ENCODE assay signal across 15 cellular contexts in genomic region chr1:203597386-203598040, GRCh38. TPM values are rescaled to one million over a fixed set of nuclear protein-coding genes. Genes with fewer than 3 reads are reported as not detected.
DNase-seq lines count a peak whose midpoint lies in the region; FAIRE-seq and TF ChIP-seq lines count a peak whose summit lies in the region.
"Had no signal": no experiment of that assay in that cellular context is flagged by ENCODE, and none has a peak within 500 bp of the region (broad histone marks: within the 10 kb centered on the region; RNA-seq: fewer than 3 reads in every experiment).

No MANE protein-coding gene starts in this region.

- intact Hi-C loops in testis (cut with DNase I; ENCODE audit: low total_unique reads): no loop called here

- H3K4me1 Mint-ChIP-seq in T-helper 1 cell treated with Interleukin-12 subunit alpha and Interleukin-12 subunit beta and Interleukin-4 antibody, amounts not matched to agents 30 μg/mL and 1 μg/mL, for 36 hours (ENCODE audit: low read depth): peaks cover 39% of the 10 kb centered on the region
- peaks cover 24% of the 10 kb centered on the region for H3K4me1 Mint-ChIP-seq in T-helper 2 cell treated with Interferon-gamma antibody and Interleukin-4, amounts not matched to agents 5 μg/mL and 100 μg/mL, for 36 hours (ENCODE audit: low read depth)

- H3K36me3 ChIP-seq in H1 (ENCODE audit: control insufficient read depth in 2 of 4, insufficient read depth in 4 of 4, low read length in 3 of 4): no peaks in the 10 kb centered on the region
- H3K36me3 ChIP-seq in testis (ENCODE audit: low read depth, missing control alignments): no peaks in the 10 kb centered on the region

- no peak for TF ChIP-seq EP300 in H1 (IDR thresholded peaks at IDR 0.05; ENCODE audit: borderline replicate concordance in 1 of 2, low read depth in 2 of 2, low read length in 2 of 2)

- FAIRE-seq in H1 (lab: Jason Lieb, UNC): no peak
- FAIRE-seq: A549, frontal cortex had no signal

- no peak overlapping the region for H3K14ac ChIP-seq in H1 (ENCODE audit: insufficient read length)

- H3K27ac Mint-ChIP-seq in T-helper 1 cell treated with Interleukin-12 subunit alpha and Interleukin-12 subunit beta and Interleukin-4 antibody, amounts not matched to agents 30 μg/mL and 1 μg/mL, for 36 hours: peak overlapping the region; percentile 46
- H3K27ac Mint-ChIP-seq in T-helper 2 cell treated with Interferon-gamma antibody and Interleukin-4, amounts not matched to agents 5 μg/mL and 100 μg/mL, for 36 hours: no peak overlapping the region
- H3K27ac Mint-ChIP-seq: type B pancreatic cell had no signal

- H4K8ac ChIP-seq in H1 (ENCODE audit: extremely low read depth, insufficient read depth, low read length): no peak overlapping the region; the same call in 1 of the 2 replicates

- H3K9me3 Mint-ChIP-seq in T-helper 1 cell treated with Interleukin-12 subunit alpha and Interleukin-12 subunit beta and Interleukin-4 antibody, amounts not matched to agents 30 μg/mL and 1 μg/mL, for 36 hours: no peaks in the 10 kb centered on the region
- no peaks in the 10 kb centered on the region for H3K9me3 Mint-ChIP-seq in T-helper 2 cell treated with Interferon-gamma antibody and Interleukin-4, amounts not matched to agents 5 μg/mL and 100 μg/mL, for 36 hours
- H3K9me3 Mint-ChIP-seq: naive thymus-derived CD8-positive, alpha-beta T cell; type B pancreatic cell had no signal

- no peak overlapping the region for H2BK12ac ChIP-seq in H1 (ENCODE audit: low read depth, low read length)

- H4K91ac ChIP-seq in H1 (replicated peaks; ENCODE audit: insufficient read length, low read length): no peak overlapping the region

- no peak for TF ChIP-seq RAD21 in H1 (IDR thresholded peaks at IDR 0.05 in 1 of 2, conservative IDR thresholded peaks at IDR 0.05 in 1 of 2; ENCODE audit: low read depth in 2 of 2, low read length in 2 of 2)

- H2BK20ac ChIP-seq in H1 (ENCODE audit: low read length): no peak overlapping the region; the same call in 1 of the 2 replicates

- H3K4me1 ChIP-seq in H1 (replicated peaks in 1 of 4; ENCODE audit: control insufficient read depth in 3 of 4, insufficient read depth in 4 of 4, low read length in 3 of 4): peaks cover 7 to 22% (median 10%) of the 10 kb centered on the region in 4 experiments; a peak in 6 of 7 replicates
- peaks cover 7% of the 10 kb centered on the region for H3K4me1 ChIP-seq in testis
- H3K4me1 ChIP-seq: A549 had no signal

- no peak overlapping the region for H2BK5ac ChIP-seq in H1 (ENCODE audit: low read depth, low read length)

- H3K36me3 Mint-ChIP-seq in T-helper 1 cell treated with Interleukin-12 subunit alpha and Interleukin-12 subunit beta and Interleukin-4 antibody, amounts not matched to agents 30 μg/mL and 1 μg/mL, for 36 hours (ENCODE audit: low read depth): no peaks in the 10 kb centered on the region
- no peaks in the 10 kb centered on the region for H3K36me3 Mint-ChIP-seq in T-helper 2 cell treated with Interferon-gamma antibody and Interleukin-4, amounts not matched to agents 5 μg/mL and 100 μg/mL, for 36 hours (ENCODE audit: low read depth)
- H3K36me3 Mint-ChIP-seq: naive thymus-derived CD8-positive, alpha-beta T cell; type B pancreatic cell had no signal

- H3K79me2 ChIP-seq in H1 (ENCODE audit: control insufficient read depth in 1 of 2, insufficient read depth in 2 of 2, low read length in 2 of 2): no peaks in the 10 kb centered on the region

- H3K23me2 ChIP-seq in H1 (ENCODE audit: low read depth, low read length): peaks cover 1% of the 10 kb centered on the region; the same call in 1 of the 2 replicates

- H3K4me3 ChIP-seq in H1 (ENCODE audit: extremely low read depth in 1 of 4, insufficient read depth in 2 of 4, low read depth in 3 of 4, low read length in 4 of 4) (no peak overlapping the region), testis (no peak overlapping the region)
- H3K4me3 ChIP-seq: A549 had no signal

- H3K23ac ChIP-seq in H1 (ENCODE audit: insufficient read length): no peak overlapping the region

- POLR2A ChIA-PET in H1 (lab: Charles Lee; ENCODE audit: partially characterized antibody): interaction anchor here (1.2 to 2.2 kb wide), 2 partner anchors 28 to 31 kb away, joined by 3 to 8 read pairs; no protein-coding TSS in a partner anchor

- no peak overlapping the region for H2BK120ac ChIP-seq in H1 (replicated peaks; ENCODE audit: low read depth, low read length)

- no peak overlapping the region for H3K4ac ChIP-seq in H1 (replicated peaks; ENCODE audit: insufficient read length, low read depth, low read length)

- TF ChIP-seq POLR2A in H1 (IDR thresholded peaks at IDR 0.05; ENCODE audit: control extremely low read depth in 1 of 2, low read depth in 2 of 2, low read length in 2 of 2) (no peak), testis (IDR thresholded peaks at IDR 0.05) (no peak)

- CTCF ChIA-PET in H1 (lab: Charles Lee; ENCODE audit: partially characterized antibody): interaction anchor here (0.6 to 3.2 kb wide), 16 partner anchors 7 to 255 kb away, joined by 3 to 16 read pairs (median 5); partner anchors contain the start of gene ATP2B4

- H3K79me1 ChIP-seq in H1 (ENCODE audit: low read depth, low read length): no peaks in the 10 kb centered on the region

- H2BK15ac ChIP-seq in H1 (ENCODE audit: low read length): peak overlapping the region; percentile 72; the same call in 1 of the 2 replicates

- no peak overlapping the region for H3K27ac ChIP-seq in H1 (ENCODE audit: low read depth, low read length)
- H3K27ac ChIP-seq in testis: no peak overlapping the region
- H3K27ac ChIP-seq: A549 had no signal

- H2AK5ac ChIP-seq in H1 (ENCODE audit: low read depth, low read length): no peak overlapping the region

- no peak overlapping the region for H3K56ac ChIP-seq in H1 (replicated peaks; ENCODE audit: insufficient read length, low read depth, low read length)

- H3K9me3 ChIP-seq in H1 (ENCODE audit: insufficient read depth in 2 of 2, low read depth in 1 of 2, low read length in 1 of 2): no peaks in the 10 kb centered on the region
- H3K9me3 ChIP-seq in testis: no peaks in the 10 kb centered on the region
- H3K9me3 ChIP-seq: A549 had no signal

- 79% methylated on average over 11 of the region's 11 CpGs; no CpG with 5 or more reads in 1 of the 2 experiments for WGBS in H1 (ENCODE audit: extremely low coverage in 1 of 2, insufficient coverage in 1 of 2, insufficient read length in 1 of 2, insufficient replicate concordance in 2 of 2, low coverage in 1 of 2, low lambda C conversion rate in 2 of 2, missing lambda C conversion rate in 1 of 2), 2 experiments
- WGBS in testis, 2 donors: 42 to 52% methylated on average over 11 of the region's 11 CpGs

- H3K27me3 ChIP-seq in H1 (replicated peaks in 1 of 4; ENCODE audit: control insufficient read depth in 3 of 4, extremely low read depth in 1 of 4, insufficient read depth in 3 of 4, low read length in 3 of 4) (no peaks in the 10 kb centered on the region), testis (no peaks in the 10 kb centered on the region)

- TF ChIP-seq CTCF in H1 (IDR thresholded peaks at IDR 0.05; ENCODE audit: control extremely low read depth in 1 of 3, insufficient read depth in 1 of 3, low read depth in 1 of 3, low read length in 3 of 3) (no peak), testis (IDR thresholded peaks at IDR 0.05) (no peak)

- no peak overlapping the region for H4K5ac ChIP-seq in H1 (ENCODE audit: insufficient read length, low read depth, low read length)

- no peak overlapping the region; a peak in 1 of 4 replicates for H3K4me2 ChIP-seq in H1 (ENCODE audit: insufficient read depth in 1 of 2, low read depth in 2 of 2, low read length in 2 of 2)
- H3K4me2 ChIP-seq: A549 had no signal

- no peak for DNase-seq in T-helper 1 cell
- no peak for DNase-seq in H1 (ENCODE audit: low read depth in 1 of 2, low spot score in 2 of 2)
- peak; percentile 18 for DNase-seq in middle frontal gyrus (ENCODE audit: extremely low spot score, low spot score)
- peak; percentile 45 for DNase-seq in testis
- DNase-seq in T-helper 2 cell treated with Interferon-gamma antibody and Interleukin-4, amounts not matched to agents 5 μg/mL and 100 μg/mL, for 36 hours (ENCODE audit: low spot score): no peak
- no peak for DNase-seq in NCI-H128 (lab: John Stamatoyannopoulos, UW; ENCODE audit: unreplicated experiment)
- no peak for DNase-seq in activated CD4-positive, alpha-beta T cell treated with anti-CD3 and anti-CD28 coated beads for 48 hours
- DNase-seq: Calu3; islet precursor cell; naive thymus-derived CD8-positive, alpha-beta T cell; NCI-H1436 treated with DMSO at 0.1 percent for 48 hours had no signal

- no peaks in the 10 kb centered on the region for H4K20me1 ChIP-seq in H1 (replicated peaks in 1 of 2; ENCODE audit: control insufficient read depth in 1 of 2, insufficient read depth in 2 of 2, low read length in 2 of 2)

- no peak overlapping the region for H3K9ac ChIP-seq in H1 (replicated peaks in 1 of 4; ENCODE audit: extremely low read depth in 1 of 4, low read depth in 3 of 4, low read length in 3 of 4)

- peak overlapping the region; percentile 68; the same call in 1 of the 2 replicates for H2AFZ ChIP-seq in H1 (ENCODE audit: low read length)

- H3K18ac ChIP-seq in H1 (ENCODE audit: extremely low read depth, low read length): peak overlapping the region; percentile 48; the same call in 1 of the 2 replicates

- no peak overlapping the region for H3K4me3 Mint-ChIP-seq in T-helper 1 cell treated with Interleukin-12 subunit alpha and Interleukin-12 subunit beta and Interleukin-4 antibody, amounts not matched to agents 30 μg/mL and 1 μg/mL, for 36 hours
- no peak overlapping the region for H3K4me3 Mint-ChIP-seq in T-helper 2 cell treated with Interferon-gamma antibody and Interleukin-4, amounts not matched to agents 5 μg/mL and 100 μg/mL, for 36 hours
- H3K4me3 Mint-ChIP-seq: naive thymus-derived CD8-positive, alpha-beta T cell; type B pancreatic cell had no signal

- no peaks in the 10 kb centered on the region for H3K27me3 Mint-ChIP-seq in T-helper 1 cell treated with Interleukin-12 subunit alpha and Interleukin-12 subunit beta and Interleukin-4 antibody, amounts not matched to agents 30 μg/mL and 1 μg/mL, for 36 hours (ENCODE audit: low read depth)
- H3K27me3 Mint-ChIP-seq in T-helper 2 cell treated with Interferon-gamma antibody and Interleukin-4, amounts not matched to agents 5 μg/mL and 100 μg/mL, for 36 hours (ENCODE audit: low read depth): peaks cover 3% of the 10 kb centered on the region
- H3K27me3 Mint-ChIP-seq: naive thymus-derived CD8-positive, alpha-beta T cell; type B pancreatic cell had no signal

RNA-seq across cellular contexts. Expression of gene ATP2B4, which starts 29.1 kb away (rescaled TPM):
- total RNA-seq in H1 (2021; fragmentation: NEBNext Ultra II Directional; extraction: Animal tissue kit (Norgen Biotek cat#: 25700)): 11.2 and 12.3 TPM in 2 replicates
- polyA plus RNA-seq in H1 (2011; rRNA removed) (12.2 and 17.5 TPM in 2 replicates), testis (ENCODE audit: insufficient read depth, low read depth, low replicate concordance) (124 TPM)
- 17.0 TPM for polyA plus RNA-seq in H1 (2011; cell fraction: cytosol; rRNA removed)
- 27.5 TPM for polyA plus RNA-seq in H1 (2011; cell fraction: nucleus; rRNA removed)
- polyA plus RNA-seq in H1 (2012, experiment 1 of 2): 12.1 to 18.5 TPM (median 15.9 TPM) in 4 replicates
- polyA plus RNA-seq in H1 (2012, experiment 2 of 2): 1.3 TPM
- polyA plus RNA-seq in H1 (2013, experiment 1 of 2): 16.3 TPM
- 14.3 TPM for polyA plus RNA-seq in H1 (2013, experiment 2 of 2)
- polyA minus RNA-seq in H1 (2011; rRNA and poly(A)+ RNA removed): 66.3 and 82.5 TPM in 2 replicates
- polyA minus RNA-seq in H1 (2011; cell fraction: cytosol; rRNA and poly(A)+ RNA removed): 35.2 TPM
- 34.8 TPM for polyA minus RNA-seq in H1 (2011; cell fraction: nucleus; rRNA and poly(A)+ RNA removed)
- 100 to 1,000 TPM; 124 to 125 TPM for total RNA-seq in testis

Comparison
In these comparisons a context has a peak if more than half of its experiments do, and no peak if none do; other contexts are left out.
1. DNase-seq: peak in middle frontal gyrus (single experiment) and testis (single experiment); none in T-helper 1 cell (0 of 5), H1 (0 of 2), T-helper 2 cell treated with Interferon-gamma antibody and Interleukin-4, amounts not matched to agents 5 μg/mL and 100 μg/mL, for 36 hours (single experiment), NCI-H128 (single experiment) and activated CD4-positive, alpha-beta T cell treated with anti-CD3 and anti-CD28 coated beads for 48 hours (single experiment).